Comparison of ENCODE assay signal across 8 cellular contexts in the genomic region with DNA sequence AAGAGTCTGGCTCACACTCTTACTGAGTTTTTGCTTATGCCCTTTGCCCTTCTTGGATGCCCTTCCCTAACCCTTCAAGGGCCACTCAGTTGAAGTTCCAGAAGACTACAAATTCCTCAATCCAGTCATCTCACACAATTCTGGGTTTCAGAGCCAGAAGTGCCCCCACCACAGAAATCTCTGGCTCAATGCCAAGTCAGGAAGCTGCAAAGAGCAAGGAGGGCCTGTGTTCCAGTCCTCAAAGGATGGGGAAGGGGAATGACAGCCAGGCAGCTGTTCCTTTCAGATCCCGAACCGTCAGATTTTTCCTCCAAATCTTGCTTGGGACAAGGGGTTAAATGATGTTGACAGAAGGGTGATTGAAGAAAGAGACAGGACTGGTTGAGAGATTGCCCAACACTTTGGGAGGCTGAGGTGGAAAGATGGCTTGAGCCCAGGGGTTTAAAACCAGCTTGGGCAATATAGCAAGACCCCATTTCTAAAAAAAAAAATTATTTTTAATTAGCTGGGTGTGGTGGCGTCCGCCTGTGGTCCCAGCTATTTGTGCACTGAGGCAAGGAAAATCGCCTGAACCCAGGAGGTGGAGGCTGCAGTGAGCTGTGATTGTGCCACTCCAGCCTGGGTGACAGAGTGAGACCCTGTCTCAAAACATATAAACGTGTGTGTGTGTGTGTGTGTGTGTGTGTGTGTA. TPM values are rescaled to one million over a fixed set of nuclear protein-coding genes. Genes with fewer than 3 reads are reported as not detected.
DNase-seq lines count a peak whose midpoint lies in the region; ATAC-seq and TF ChIP-seq lines count a peak whose summit lies in the region.

No MANE protein-coding gene starts in this region.

- H3K27me3 ChIP-seq in Caco-2 (replicated peaks; ENCODE audit: control insufficient read depth, insufficient read depth, low read length): no peaks in the 10 kb centered on the region

- H3K9me3 Mint-ChIP-seq in Caco-2 (ENCODE audit: unreplicated experiment) (no peaks in the 10 kb centered on the region), chondrocyte (ENCODE audit: low read depth) (no peaks in the 10 kb centered on the region), nephron progenitor cell (peaks cover 17% of the 10 kb centered on the region)

- CTCF ChIA-PET in Caco-2 (lab: Charles Lee): interaction anchor here (0.6 to 1.9 kb wide), 4 partner anchors 22 to 405 kb away, joined by 3 to 14 read pairs (median 4); partner anchors contain the start of genes TESK2 and UROD

- H3K27ac Mint-ChIP-seq in Caco-2 (ENCODE audit: unreplicated experiment) (peak overlapping the region; percentile 93), chondrocyte (ENCODE audit: unreplicated experiment) (no peak overlapping the region), nephron progenitor cell (peak overlapping the region; percentile 96)

- H3K27me3 Mint-ChIP-seq in Caco-2 (ENCODE audit: insufficient read depth, unreplicated experiment) (no peaks in the 10 kb centered on the region), chondrocyte (ENCODE audit: low read depth) (no peaks in the 10 kb centered on the region), nephron progenitor cell (ENCODE audit: low read depth, poor library complexity) (no peaks in the 10 kb centered on the region)

- POLR2A ChIA-PET in Caco-2 (lab: Charles Lee): interaction anchor here (0.6 to 4.6 kb wide), 7 partner anchors 14 to 507 kb away, joined by 3 to 68 read pairs (median 5); partner anchors contain the start of genes MUTYH, TESK2 and TOE1

- DNase-seq in Caco-2: peak in 1 of 2 experiments; percentile 43
- peak; percentile 52 for DNase-seq in HuH-7 (ENCODE audit: low spot score)
- no peak for DNase-seq in chondrocyte (ENCODE audit: low spot score)
- DNase-seq in nephron progenitor cell: no peak
- DNase-seq in GM19238 (ENCODE audit: insufficient read length, low spot score): no peak
- DNase-seq in middle frontal gyrus (ENCODE audit: extremely low spot score, low spot score): no peak

- TF ChIP-seq CTCF in Caco-2 (IDR thresholded peaks at IDR 0.05; ENCODE audit: insufficient read depth in 1 of 2, low read depth in 1 of 2, low read length in 1 of 2, severe bottlenecking in 1 of 2, unreplicated experiment in 1 of 2) (no peak), chondrocyte (IDR thresholded peaks at IDR 0.05) (no peak), nephron progenitor cell (IDR thresholded peaks at IDR 0.05) (no peak)

- H3K4me3 ChIP-seq in Caco-2 (ENCODE audit: low read depth, low read length): peak overlapping the region; percentile 98

- H3K36me3 ChIP-seq in Caco-2 (ENCODE audit: control insufficient read depth, insufficient read depth, low read length): no peaks in the 10 kb centered on the region

- peaks cover 16% of the 10 kb centered on the region for H3K4me1 Mint-ChIP-seq in Caco-2 (ENCODE audit: low read depth, unreplicated experiment)
- peaks cover 6% of the 10 kb centered on the region for H3K4me1 Mint-ChIP-seq in chondrocyte (ENCODE audit: low read depth)
- peaks cover 66% of the 10 kb centered on the region for H3K4me1 Mint-ChIP-seq in nephron progenitor cell

- peaks cover 29% of the 10 kb centered on the region for H3K4me1 ChIP-seq in Caco-2

- H3K36me3 Mint-ChIP-seq in Caco-2 (ENCODE audit: insufficient read depth, unreplicated experiment) (peaks cover 53% of the 10 kb centered on the region), chondrocyte (ENCODE audit: low read depth) (peaks cover 6% of the 10 kb centered on the region), nephron progenitor cell (ENCODE audit: low read depth) (peaks cover 40% of the 10 kb centered on the region)

- intact Hi-C loops in Caco-2 (cut with micrococcal nuclease; ENCODE audit: unreplicated experiment): no loop called here

- BruUV-seq in Caco-2 (replicated peaks; lab: Mats Ljungman, UMichigan): TSS peak; percentile 16

- H3K4me3 Mint-ChIP-seq in Caco-2 (ENCODE audit: unreplicated experiment) (peak overlapping the region; percentile 89), chondrocyte (ENCODE audit: unreplicated experiment) (peak overlapping the region; percentile 73), nephron progenitor cell (peak overlapping the region; percentile 38)

- no peaks in the 10 kb centered on the region for H3K9me3 ChIP-seq in Caco-2

- ATAC-seq in GM18867 (IDR thresholded peaks at IDR 0.05; ENCODE audit: unreplicated experiment) (no peak), HG03378 (IDR thresholded peaks at IDR 0.05; ENCODE audit: unreplicated experiment) (no peak)

RNA-seq across cellular contexts. Expression of gene HPDL, which starts 0.7 kb away (rescaled TPM):
- total RNA-seq in Caco-2 (2022) (78.2 and 90.6 TPM in 2 replicates), chondrocyte (0.34 to 1.0 TPM (median 0.49 TPM) in 3 replicates)

RNA-seq across cellular contexts. Expression of gene TOE1, which starts 14.0 kb away (rescaled TPM):
- total RNA-seq in Caco-2 (2022): 15.5 and 19.0 TPM in 2 replicates
- 5.2 to 6.2 TPM (median 5.5 TPM) in 3 replicates for total RNA-seq in chondrocyte

RNA-seq across cellular contexts. Expression of gene MUTYH, which starts 14.3 kb away (rescaled TPM):
- total RNA-seq in Caco-2 (2022) (46.3 and 48.4 TPM in 2 replicates), chondrocyte (12.1 to 20.6 TPM (median 12.8 TPM) in 3 replicates)

Comparison
In these comparisons a context has a peak if more than half of its experiments do, and no peak if none do; other contexts are left out.
1. H3K4me3 Mint-ChIP-seq: peak in every context shown above with its lines; median percentile 89 in Caco-2; 73 in chondrocyte; 38 in nephron progenitor cell.
2. RNA of gene HPDL, which starts 0.7 kb away (total RNA-seq): 78.2 to 90.6 TPM in Caco-2; 0.34 to 1.0 TPM in chondrocyte; every median in the first group is over 10 times any median in the second.